ENCODE assay signal across 21 cellular contexts in the genomic region with DNA sequence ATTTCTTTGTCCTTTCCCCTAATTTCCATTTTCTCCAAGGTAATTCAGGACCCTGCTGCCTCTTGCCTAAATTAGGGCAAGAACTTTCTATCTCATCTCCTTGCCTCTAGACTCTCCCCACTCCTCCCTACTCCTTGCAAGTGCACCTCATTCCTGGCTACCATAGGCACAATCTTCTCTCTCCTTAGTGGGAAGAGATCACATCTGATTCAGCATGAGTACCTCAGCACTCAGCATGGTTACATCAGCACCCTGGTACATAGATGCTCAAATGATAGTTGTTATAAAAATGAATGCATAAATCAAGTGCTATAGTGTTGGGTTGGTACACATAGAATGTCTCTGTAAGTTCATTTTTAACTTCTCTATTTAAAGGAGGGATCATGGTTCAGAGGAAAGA.
"Had no signal": no experiment of that assay in that cellular context is flagged by ENCODE, and none has a peak within 500 bp of the region (broad histone marks: within the 10 kb centered on the region; RNA-seq: fewer than 3 reads in every experiment).

No MANE protein-coding gene starts in this region.

- H3K4me1 Mint-ChIP-seq: naive B cell had no signal

- H3K36me3 Mint-ChIP-seq: naive B cell, type B pancreatic cell had no signal

- H3K4me3 Mint-ChIP-seq: naive B cell, type B pancreatic cell had no signal

- H3K9me3 Mint-ChIP-seq: type B pancreatic cell had no signal

- H3K27me3 Mint-ChIP-seq: type B pancreatic cell had no signal

- H3K27ac ChIP-seq: colonic mucosa, foreskin keratinocyte, hepatocyte, left ventricle myocardium inferior, neutrophil, ovary, right atrium auricular region, stomach, thoracic aorta had no signal

- ATAC-seq: foreskin keratinocyte had no signal

- DNase-seq: colonic mucosa; dermis blood vessel endothelial cell; esophagus squamous epithelium; foreskin keratinocyte; head of caudate nucleus; kidney; left cardiac atrium; left ventricle myocardium inferior; mesendoderm; naive B cell; ovary; sigmoid colon; small intestine; stimulated activated CD4-positive, alpha-beta T cell treated with anti-CD3 and anti-CD28 coated beads, Interleukin-12 subunit alpha, Interleukin-12 subunit beta, amount 100 ng/mL, for 4 hours; stimulated activated naive CD4-positive, alpha-beta T cell; stomach had no signal

- H3K27ac Mint-ChIP-seq: naive B cell, type B pancreatic cell had no signal
